1 cellular context compared by ENCODE assay signal in genomic region chr1:6497215-6497866, GRCh38.
TF ChIP-seq lines count a peak whose summit lies in the region.

No MANE protein-coding gene starts in this region.

TF ChIP-seq in WTC11, 78 proteins besides CTCF, POLR2A, EP300 and RAD21 (continued from another document):
- TF ChIP-seq, protein P1, sequence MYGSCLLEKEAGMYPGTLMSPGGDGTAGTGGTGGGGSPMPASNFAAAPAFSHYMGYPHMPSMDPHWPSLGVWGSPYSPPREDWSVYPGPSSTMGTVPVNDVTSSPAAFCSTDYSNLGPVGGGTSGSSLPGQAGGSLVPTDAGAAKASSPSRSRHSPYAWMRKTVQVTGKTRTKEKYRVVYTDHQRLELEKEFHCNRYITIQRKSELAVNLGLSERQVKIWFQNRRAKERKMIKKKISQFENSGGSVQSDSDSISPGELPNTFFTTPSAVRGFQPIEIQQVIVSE (CRISPR knock-in tag; IDR thresholded peaks at IDR 0.05; ENCODE audit: borderline replicate concordance): no peak
- no peak for TF ChIP-seq STAT6 (CRISPR knock-in tag; conservative IDR thresholded peaks at IDR 0.05; ENCODE audit: low read depth)
- TF ChIP-seq, protein P2, sequence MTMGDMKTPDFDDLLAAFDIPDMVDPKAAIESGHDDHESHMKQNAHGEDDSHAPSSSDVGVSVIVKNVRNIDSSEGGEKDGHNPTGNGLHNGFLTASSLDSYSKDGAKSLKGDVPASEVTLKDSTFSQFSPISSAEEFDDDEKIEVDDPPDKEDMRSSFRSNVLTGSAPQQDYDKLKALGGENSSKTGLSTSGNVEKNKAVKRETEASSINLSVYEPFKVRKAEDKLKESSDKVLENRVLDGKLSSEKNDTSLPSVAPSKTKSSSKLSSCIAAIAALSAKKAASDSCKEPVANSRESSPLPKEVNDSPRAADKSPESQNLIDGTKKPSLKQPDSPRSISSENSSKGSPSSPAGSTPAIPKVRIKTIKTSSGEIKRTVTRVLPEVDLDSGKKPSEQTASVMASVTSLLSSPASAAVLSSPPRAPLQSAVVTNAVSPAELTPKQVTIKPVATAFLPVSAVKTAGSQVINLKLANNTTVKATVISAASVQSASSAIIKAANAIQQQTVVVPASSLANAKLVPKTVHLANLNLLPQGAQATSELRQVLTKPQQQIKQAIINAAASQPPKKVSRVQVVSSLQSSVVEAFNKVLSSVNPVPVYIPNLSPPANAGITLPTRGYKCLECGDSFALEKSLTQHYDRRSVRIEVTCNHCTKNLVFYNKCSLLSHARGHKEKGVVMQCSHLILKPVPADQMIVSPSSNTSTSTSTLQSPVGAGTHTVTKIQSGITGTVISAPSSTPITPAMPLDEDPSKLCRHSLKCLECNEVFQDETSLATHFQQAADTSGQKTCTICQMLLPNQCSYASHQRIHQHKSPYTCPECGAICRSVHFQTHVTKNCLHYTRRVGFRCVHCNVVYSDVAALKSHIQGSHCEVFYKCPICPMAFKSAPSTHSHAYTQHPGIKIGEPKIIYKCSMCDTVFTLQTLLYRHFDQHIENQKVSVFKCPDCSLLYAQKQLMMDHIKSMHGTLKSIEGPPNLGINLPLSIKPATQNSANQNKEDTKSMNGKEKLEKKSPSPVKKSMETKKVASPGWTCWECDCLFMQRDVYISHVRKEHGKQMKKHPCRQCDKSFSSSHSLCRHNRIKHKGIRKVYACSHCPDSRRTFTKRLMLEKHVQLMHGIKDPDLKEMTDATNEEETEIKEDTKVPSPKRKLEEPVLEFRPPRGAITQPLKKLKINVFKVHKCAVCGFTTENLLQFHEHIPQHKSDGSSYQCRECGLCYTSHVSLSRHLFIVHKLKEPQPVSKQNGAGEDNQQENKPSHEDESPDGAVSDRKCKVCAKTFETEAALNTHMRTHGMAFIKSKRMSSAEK (CRISPR knock-in tag; IDR thresholded peaks at IDR 0.05; ENCODE audit: borderline replicate concordance): no peak
- TF ChIP-seq ZNF121 (CRISPR knock-in tag; IDR thresholded peaks at IDR 0.05): no peak
- TF ChIP-seq, protein P3, sequence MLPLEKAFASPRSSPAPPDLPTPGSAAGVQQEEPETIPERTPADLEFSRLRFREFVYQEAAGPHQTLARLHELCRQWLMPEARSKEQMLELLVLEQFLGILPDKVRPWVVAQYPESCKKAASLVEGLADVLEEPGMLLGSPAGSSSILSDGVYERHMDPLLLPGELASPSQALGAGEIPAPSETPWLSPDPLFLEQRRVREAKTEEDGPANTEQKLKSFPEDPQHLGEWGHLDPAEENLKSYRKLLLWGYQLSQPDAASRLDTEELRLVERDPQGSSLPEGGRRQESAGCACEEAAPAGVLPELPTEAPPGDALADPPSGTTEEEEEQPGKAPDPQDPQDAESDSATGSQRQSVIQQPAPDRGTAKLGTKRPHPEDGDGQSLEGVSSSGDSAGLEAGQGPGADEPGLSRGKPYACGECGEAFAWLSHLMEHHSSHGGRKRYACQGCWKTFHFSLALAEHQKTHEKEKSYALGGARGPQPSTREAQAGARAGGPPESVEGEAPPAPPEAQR (CRISPR knock-in tag; IDR thresholded peaks at IDR 0.05): no peak
- no peak for TF ChIP-seq PRRX2 (CRISPR knock-in tag; IDR thresholded peaks at IDR 0.05)
- no peak for TF ChIP-seq PREB (CRISPR knock-in tag; IDR thresholded peaks at IDR 0.05; ENCODE audit: borderline replicate concordance)
- no peak for TF ChIP-seq CREM (CRISPR knock-in tag; IDR thresholded peaks at IDR 0.05)
- TF ChIP-seq, protein P4, sequence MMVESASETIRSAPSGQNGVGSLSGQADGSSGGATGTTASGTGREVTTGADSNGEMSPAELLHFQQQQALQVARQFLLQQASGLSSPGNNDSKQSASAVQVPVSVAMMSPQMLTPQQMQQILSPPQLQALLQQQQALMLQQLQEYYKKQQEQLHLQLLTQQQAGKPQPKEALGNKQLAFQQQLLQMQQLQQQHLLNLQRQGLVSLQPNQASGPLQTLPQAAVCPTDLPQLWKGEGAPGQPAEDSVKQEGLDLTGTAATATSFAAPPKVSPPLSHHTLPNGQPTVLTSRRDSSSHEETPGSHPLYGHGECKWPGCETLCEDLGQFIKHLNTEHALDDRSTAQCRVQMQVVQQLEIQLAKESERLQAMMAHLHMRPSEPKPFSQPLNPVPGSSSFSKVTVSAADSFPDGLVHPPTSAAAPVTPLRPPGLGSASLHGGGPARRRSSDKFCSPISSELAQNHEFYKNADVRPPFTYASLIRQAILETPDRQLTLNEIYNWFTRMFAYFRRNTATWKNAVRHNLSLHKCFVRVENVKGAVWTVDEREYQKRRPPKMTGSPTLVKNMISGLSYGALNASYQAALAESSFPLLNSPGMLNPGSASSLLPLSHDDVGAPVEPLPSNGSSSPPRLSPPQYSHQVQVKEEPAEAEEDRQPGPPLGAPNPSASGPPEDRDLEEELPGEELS (CRISPR knock-in tag; IDR thresholded peaks at IDR 0.05): no peak
- no peak for TF ChIP-seq USF2 (CRISPR knock-in tag; IDR thresholded peaks at IDR 0.05)
- no peak for TF ChIP-seq RELA (CRISPR knock-in tag; IDR thresholded peaks at IDR 0.05; ENCODE audit: borderline replicate concordance)
- no peak for TF ChIP-seq FOXK1 (CRISPR knock-in tag; IDR thresholded peaks at IDR 0.05)
- no peak for TF ChIP-seq ZNF281 (CRISPR knock-in tag; IDR thresholded peaks at IDR 0.05)
- TF ChIP-seq E2F4 (CRISPR knock-in tag; IDR thresholded peaks at IDR 0.05; ENCODE audit: borderline replicate concordance, low read depth): no peak
- TF ChIP-seq NFYB (CRISPR knock-in tag; conservative IDR thresholded peaks at IDR 0.05; ENCODE audit: low read depth): no peak
- no peak for TF ChIP-seq ZBTB43 (CRISPR knock-in tag; IDR thresholded peaks at IDR 0.05)
- no peak for TF ChIP-seq ATF6 (CRISPR knock-in tag; IDR thresholded peaks at IDR 0.05)
